In the genomic region with DNA sequence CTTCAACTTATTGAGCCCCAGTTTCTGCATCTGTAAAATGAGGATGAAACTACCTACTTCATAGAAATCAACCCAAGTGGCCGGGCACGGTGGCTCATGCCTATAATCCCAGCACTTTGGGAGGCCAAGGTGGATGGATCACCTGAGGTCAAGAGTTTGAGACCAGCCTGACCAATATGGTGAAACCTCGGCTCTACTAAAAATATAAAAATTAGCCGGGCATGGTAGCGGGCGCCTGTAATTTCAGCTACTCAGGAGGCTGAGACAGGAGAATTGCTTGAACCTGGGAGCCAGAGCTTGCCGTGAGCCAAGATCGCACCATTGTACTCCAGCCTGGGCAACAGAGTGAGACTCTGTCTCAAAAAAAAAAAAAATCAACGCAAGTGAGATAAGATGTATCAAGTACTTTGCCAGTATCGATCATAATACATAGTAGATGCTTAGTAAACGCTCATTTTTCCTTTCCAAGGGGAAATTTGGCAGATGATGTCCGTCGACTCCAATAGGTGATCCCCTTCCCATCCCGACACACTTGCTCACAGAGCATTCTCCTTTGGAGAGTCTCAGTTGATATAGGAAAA, we compare ENCODE assay signal across 8 cellular contexts. TPM values are rescaled to one million over a fixed set of nuclear protein-coding genes. Genes with fewer than 3 reads are reported as not detected.
DNase-seq lines count a peak whose midpoint lies in the region; ATAC-seq, FAIRE-seq and TF ChIP-seq lines count a peak whose summit lies in the region.
"Not testable (repeated sequence)": the region's sequence is repeated elsewhere in the genome, so short reads cannot be mapped to it uniquely, and the experiment has no call there.

No MANE protein-coding gene starts in this region.

- H3K4me3 ChIP-seq in AG04450 (ENCODE audit: low read depth, low read length); SK-N-SH (ENCODE audit: low read depth in 2 of 2, low read length in 1 of 2); gastroesophageal sphincter; neutrophil (ENCODE audit: low read depth in 1 of 2, low read length in 1 of 2): not testable (repeated sequence)
- peak overlapping the region; percentile 8; the same call in 1 of the 2 replicates for H3K4me3 ChIP-seq in GM12878

- in situ Hi-C loops in GM12878 (cut with MboI) = loop anchor here (25.0 kb wide), 1 partner anchor 1288 kb away; a partner anchor contains a TSS

- H4K20me1 ChIP-seq in SK-N-SH (ENCODE audit: insufficient read depth) = peaks cover 78% of the 10 kb centered on the region
- not testable (repeated sequence) for H4K20me1 ChIP-seq in GM12878 (ENCODE audit: control insufficient read depth, insufficient read depth)

- CTCF ChIA-PET in AG04450 (lab: Charles Lee); SK-N-SH (lab: Yijun Ruan, JAX): not testable (repeated sequence)
- CTCF ChIA-PET in GM12878 (lab: Yijun Ruan, JAX) = interaction anchor here (1.1 kb wide), 1 partner anchor 64 kb away, joined by 3 read pairs; no protein-coding TSS in a partner anchor

- H3F3A ChIP-seq in SK-N-SH (replicated peaks; ENCODE audit: insufficient read depth) = peaks cover 15% of the 10 kb centered on the region

- not testable (repeated sequence) for H3K9me2 ChIP-seq in SK-N-SH

- peak overlapping the region; percentile 77 for H3K4me3 Mint-ChIP-seq in HFFc6
- H3K4me3 Mint-ChIP-seq in activated T-cell treated with anti-CD3 and anti-CD28 coated beads, Interleukin-2, amount 50 U/mL, for 24 hours; stimulated activated naive CD8-positive, alpha-beta T cell treated with anti-CD3 and anti-CD28 coated beads, Interleukin-15, amount 100 ng/mL, for 72 hours: not testable (repeated sequence)

- H3K79me2 ChIP-seq in SK-N-SH (ENCODE audit: insufficient read depth) (peaks cover 100% of the 10 kb centered on the region), GM12878 (ENCODE audit: control insufficient read depth, insufficient read depth, low read length) (peaks cover 90% of the 10 kb centered on the region)

- not testable (repeated sequence) for BruUV-seq in GM12878 (replicated peaks; lab: Mats Ljungman, UMichigan)

- peaks cover 9 to 27% of the 10 kb centered on the region in 2 experiments; a peak in 2 of 4 replicates for H3K4me1 ChIP-seq in SK-N-SH (ENCODE audit: control insufficient read depth in 1 of 2, insufficient read depth in 2 of 2, low read depth in 1 of 2, low read length in 1 of 2)
- H3K4me1 ChIP-seq in GM12878 (ENCODE audit: control insufficient read depth, insufficient read depth, low read length) = peaks cover 76% of the 10 kb centered on the region
- H3K4me1 ChIP-seq in gastroesophageal sphincter = peaks cover 0 to 98% (median 29%) of the 10 kb centered on the region in 3 donors
- peaks cover 20 to 45% of the 10 kb centered on the region in 2 experiments for H3K4me1 ChIP-seq in neutrophil (ENCODE audit: control insufficient read depth in 1 of 2, insufficient read depth in 1 of 2, low read depth in 1 of 2, low read length in 1 of 2)

- TF ChIP-seq POLR2A in GM12878 (IDR thresholded peaks at IDR 0.05; ENCODE audit: low read depth, low read length); gastroesophageal sphincter (IDR thresholded peaks at IDR 0.05): not testable (repeated sequence)

- DNase-seq in AG04450 (ENCODE audit: low read depth, low spot score); HFFc6; SK-N-SH; activated T-cell treated with anti-CD3 and anti-CD28 coated beads, Interleukin-2, amount 50 U/mL, for 24 hours; GM12878 (ENCODE audit: low read depth, low spot score); stimulated activated naive CD8-positive, alpha-beta T cell treated with anti-CD3 and anti-CD28 coated beads, Interleukin-15, amount 100 ng/mL, for 72 hours: not testable (repeated sequence)

- peaks cover 18% of the 10 kb centered on the region for H3K27me3 Mint-ChIP-seq in HFFc6 (ENCODE audit: insufficient read depth)
- not testable (repeated sequence) for H3K27me3 Mint-ChIP-seq in activated T-cell treated with anti-CD3 and anti-CD28 coated beads, Interleukin-2, amount 50 U/mL, for 24 hours; stimulated activated naive CD8-positive, alpha-beta T cell treated with anti-CD3 and anti-CD28 coated beads, Interleukin-15, amount 100 ng/mL, for 72 hours

- H3K27ac ChIP-seq in AG04450 (ENCODE audit: low read depth, low read length) (peak overlapping the region; percentile 57), SK-N-SH (ENCODE audit: low read depth in 2 of 2, low read length in 1 of 2) (peak overlapping the region in 1 of 2 experiments; percentile 54; a peak in 1 of 4 replicates), GM12878 (ENCODE audit: control insufficient read depth, insufficient read depth) (peak overlapping the region; percentile 76), gastroesophageal sphincter (peak overlapping the region in 3 of 4 donors; percentile 53 to 64 (median 55)), neutrophil (peak overlapping the region; percentile 74)

- not testable (repeated sequence) for H3K9me3 ChIP-seq in AG04450 (ENCODE audit: control insufficient read depth, insufficient read depth, low read length); SK-N-SH; GM12878 (replicated peaks; ENCODE audit: control insufficient read depth, insufficient read depth, low read length); gastroesophageal sphincter; neutrophil

- not testable (repeated sequence) for TF ChIP-seq RAD21 in SK-N-SH (IDR thresholded peaks at IDR 0.05; ENCODE audit: low read length); GM12878 (IDR thresholded peaks at IDR 0.05; ENCODE audit: insufficient read depth, low read depth, low read length)

- H3K9ac ChIP-seq in SK-N-SH; GM12878 (ENCODE audit: control insufficient read depth, insufficient read depth, low read length): not testable (repeated sequence)

- peak overlapping the region; percentile 86 for H3K27ac Mint-ChIP-seq in HFFc6
- H3K27ac Mint-ChIP-seq in activated T-cell treated with anti-CD3 and anti-CD28 coated beads, Interleukin-2, amount 50 U/mL, for 24 hours = peak overlapping the region; percentile 89
- H3K27ac Mint-ChIP-seq in stimulated activated naive CD8-positive, alpha-beta T cell treated with anti-CD3 and anti-CD28 coated beads, Interleukin-15, amount 100 ng/mL, for 72 hours = peak overlapping the region; percentile 43 to 77

- peaks cover 91% of the 10 kb centered on the region for H3K4me1 Mint-ChIP-seq in HFFc6 (ENCODE audit: low read depth)
- H3K4me1 Mint-ChIP-seq in activated T-cell treated with anti-CD3 and anti-CD28 coated beads, Interleukin-2, amount 50 U/mL, for 24 hours (ENCODE audit: low read depth) = peaks cover 85% of the 10 kb centered on the region
- H3K4me1 Mint-ChIP-seq in stimulated activated naive CD8-positive, alpha-beta T cell treated with anti-CD3 and anti-CD28 coated beads, Interleukin-15, amount 100 ng/mL, for 72 hours = peaks cover 63% of the 10 kb centered on the region

- FAIRE-seq in GM12878 (lab: Jason Lieb, UNC) = not testable (repeated sequence)

- SMC1A ChIA-PET in GM12878 (lab: Charles Lee; ENCODE audit: uncharacterized antibody, unreplicated experiment) = interaction anchor here (1.0 to 13.0 kb wide), 8 partner anchors 9 to 164 kb away, joined by 3 to 247 read pairs (median 3); no protein-coding TSS in a partner anchor

- intact Hi-C loops in GM12878 (cut with micrococcal nuclease; ENCODE audit: unreplicated experiment) = not testable (repeated sequence)

- ATAC-seq in GM12878; gastroesophageal sphincter; stimulated activated naive CD8-positive, alpha-beta T cell treated with anti-CD3 and anti-CD28 coated beads, Interleukin-15, amount 100 ng/mL, for 72 hours: not testable (repeated sequence)

- RAD21 ChIA-PET in GM12878 (lab: Charles Lee; ENCODE audit: unreplicated experiment) = interaction anchor here (0.7 to 13.0 kb wide), 6 partner anchors 6 to 252 kb away, joined by 3 to 215 read pairs (median 5); a partner anchor contains a TSS

- H3K4me2 ChIP-seq in SK-N-SH (peak overlapping the region; percentile 4; the same call in 1 of the 2 replicates), GM12878 (ENCODE audit: control insufficient read depth, insufficient read depth) (peak overlapping the region; percentile 68)

- POLR2A ChIA-PET in AG04450 (lab: Yijun Ruan, JAX) = interaction anchor here (0.6 to 1.1 kb wide), 4 partner anchors 32 to 127 kb away, joined by 3 to 6 read pairs (median 4); no protein-coding TSS in a partner anchor
- POLR2A ChIA-PET in SK-N-SH (lab: Yijun Ruan, JAX); GM12878 (lab: Charles Lee): not testable (repeated sequence)

- H2AFZ ChIP-seq in SK-N-SH (ENCODE audit: low read depth); GM12878 (ENCODE audit: control insufficient read depth, low read depth, low read length): not testable (repeated sequence)

- WGBS in SK-N-SH (ENCODE audit: low lambda C conversion rate) = 94% methylated on average over 14 of the region's 14 CpGs
- WGBS in GM12878 (ENCODE audit: insufficient coverage, insufficient replicate concordance, low lambda C conversion rate, missing lambda C conversion rate) = 60% methylated on average over 14 of the region's 14 CpGs
- WGBS in gastroesophageal sphincter (ENCODE audit: low coverage in 1 of 2), 2 donors = 91 to 96% methylated on average over 6 to 10 of the region's 14 CpGs

- H3K36me3 Mint-ChIP-seq in HFFc6 (ENCODE audit: low read depth) = peaks cover 81% of the 10 kb centered on the region
- H3K36me3 Mint-ChIP-seq in activated T-cell treated with anti-CD3 and anti-CD28 coated beads, Interleukin-2, amount 50 U/mL, for 24 hours (ENCODE audit: low read depth) = peaks cover 44% of the 10 kb centered on the region

- not testable (repeated sequence) for H3K27me3 ChIP-seq in AG04450 (ENCODE audit: control insufficient read depth, insufficient read depth, low read length); SK-N-SH (ENCODE audit: insufficient read depth); GM12878 (replicated peaks in 1 of 2; ENCODE audit: control insufficient read depth in 2 of 2, insufficient read depth in 2 of 2, low read length in 1 of 2); gastroesophageal sphincter; neutrophil

- TF ChIP-seq EP300 in SK-N-SH (IDR thresholded peaks at IDR 0.05; ENCODE audit: borderline replicate concordance in 1 of 2, low read depth in 1 of 2, low read length in 1 of 2); GM12878 (IDR thresholded peaks at IDR 0.05; ENCODE audit: borderline replicate concordance in 1 of 2, control insufficient read depth in 1 of 2, low read depth in 2 of 2, low read length in 2 of 2); gastroesophageal sphincter (IDR thresholded peaks at IDR 0.05): not testable (repeated sequence)

- not testable (repeated sequence) for H3K9me3 Mint-ChIP-seq in HFFc6; activated T-cell treated with anti-CD3 and anti-CD28 coated beads, Interleukin-2, amount 50 U/mL, for 24 hours; stimulated activated naive CD8-positive, alpha-beta T cell treated with anti-CD3 and anti-CD28 coated beads, Interleukin-15, amount 100 ng/mL, for 72 hours

- H3K36me3 ChIP-seq in SK-N-SH (replicated peaks in 1 of 2; ENCODE audit: control insufficient read depth in 1 of 2, insufficient read depth in 2 of 2, low read length in 1 of 2) = peaks cover 0 to 19% of the 10 kb centered on the region in 2 experiments
- H3K36me3 ChIP-seq in GM12878 (ENCODE audit: control insufficient read depth in 2 of 2, insufficient read depth in 2 of 2, low read length in 1 of 2) = peaks cover 1 to 11% of the 10 kb centered on the region in 2 experiments; a peak in 2 of 4 replicates
- not testable (repeated sequence) for H3K36me3 ChIP-seq in gastroesophageal sphincter, neutrophil

- not testable (repeated sequence) for TF ChIP-seq CTCF in AG04450 (IDR thresholded peaks at IDR 0.05; ENCODE audit: low read depth, low read length); HFFc6 (IDR thresholded peaks at IDR 0.05); SK-N-SH (IDR thresholded peaks at IDR 0.05); GM12878 (IDR thresholded peaks at IDR 0.05 in 2 of 3, conservative IDR thresholded peaks at IDR 0.05 in 1 of 3; ENCODE audit: control insufficient read depth in 2 of 3, extremely low read depth in 1 of 3, insufficient read depth in 1 of 3, low read depth in 3 of 3, low read length in 3 of 3); gastroesophageal sphincter (IDR thresholded peaks at IDR 0.05); neutrophil (IDR thresholded peaks at IDR 0.05)

RNA-seq across cellular contexts. Expression of a gene that starts 10.2 kb away (rescaled TPM):
- polyA plus RNA-seq in AG04450 (2011; rRNA removed) (115 and 138 TPM in 2 replicates), SK-N-SH (2012; rRNA removed) (18.0 and 19.5 TPM in 2 replicates), GM12878 (2011; rRNA removed) (15.0 and 28.2 TPM in 2 replicates), GM12878 (2014; fragmentation: Illumina TruSeq; extraction: Trizol) (31.9 and 43.2 TPM in 2 replicates), GM12878 (2014; fragmentation: Nextera tagmentation; extraction: Ambion mirVana) (1 to 10 TPM; 5.6 to 6.6 TPM), GM12878 (2014; rRNA removed) (22.4 and 27.7 TPM in 2 replicates), GM12878 (2016; fragmentation: Nextera tagmentation; extraction: Ambion mirVana) (10 to 100 TPM in 1 of 2 experiments, 1 to 10 TPM in 1; 8.0 to 18.7 TPM)
- 168 and 203 TPM in 2 replicates for polyA minus RNA-seq in AG04450 (2011; rRNA and poly(A)+ RNA removed)
- 100 to 1,000 TPM in 4 of 6 experiments, 10 to 100 TPM in 2; 54.3 to 132 (median 118) TPM for total RNA-seq in HFFc6 (2021; fragmentation: NEBNext Ultra II Directional; extraction: Animal tissue kit (Norgen Biotek cat#: 25700))
- polyA plus RNA-seq in SK-N-SH (2012; cell fraction: cytosol; rRNA removed) = 12.0 and 14.6 TPM in 2 replicates
- 47.4 and 59.5 TPM in 2 replicates for polyA plus RNA-seq in SK-N-SH (2012; cell fraction: nucleus; rRNA removed)
- 119 and 128 TPM in 2 replicates for total RNA-seq in GM12878 (2013; cell fraction: nucleolus; rRNA removed)
- total RNA-seq in GM12878 (2014; rRNA removed) (12.2 and 15.6 TPM in 2 replicates), GM12878 (2014; rRNA removed; fragmentation: Illumina TruSeq; extraction: Trizol) (11.7 and 13.3 TPM in 2 replicates), GM12878 (2021) (39.9 and 40.0 TPM in 2 replicates), gastroesophageal sphincter (10 to 100 TPM; 19.8 to 30.6 (median 25.9) TPM)
- polyA plus RNA-seq in GM12878 (2011; ENCODE audit: low read depth) = 17.0 TPM
- polyA plus RNA-seq in GM12878 (2011; cell fraction: cytosol; rRNA removed) = 21.5 and 22.5 TPM in 2 replicates
- 85.6 and 92.9 TPM in 2 replicates for polyA plus RNA-seq in GM12878 (2011; cell fraction: nucleus; rRNA removed)
- 41.6 and 42.7 TPM in 2 replicates for polyA plus RNA-seq in GM12878 (2012)
- polyA minus RNA-seq in GM12878 (2011; rRNA and poly(A)+ RNA removed) = 23.3 and 26.4 TPM in 2 replicates
- polyA minus RNA-seq in GM12878 (2011; cell fraction: cytosol; rRNA and poly(A)+ RNA removed) = 11.1 and 14.3 TPM in 2 replicates
- 17.3 and 26.6 TPM in 2 replicates for polyA minus RNA-seq in GM12878 (2011; cell fraction: nucleus; rRNA and poly(A)+ RNA removed)
